ENCODE assay signal across 9 cellular contexts in the genomic region with DNA sequence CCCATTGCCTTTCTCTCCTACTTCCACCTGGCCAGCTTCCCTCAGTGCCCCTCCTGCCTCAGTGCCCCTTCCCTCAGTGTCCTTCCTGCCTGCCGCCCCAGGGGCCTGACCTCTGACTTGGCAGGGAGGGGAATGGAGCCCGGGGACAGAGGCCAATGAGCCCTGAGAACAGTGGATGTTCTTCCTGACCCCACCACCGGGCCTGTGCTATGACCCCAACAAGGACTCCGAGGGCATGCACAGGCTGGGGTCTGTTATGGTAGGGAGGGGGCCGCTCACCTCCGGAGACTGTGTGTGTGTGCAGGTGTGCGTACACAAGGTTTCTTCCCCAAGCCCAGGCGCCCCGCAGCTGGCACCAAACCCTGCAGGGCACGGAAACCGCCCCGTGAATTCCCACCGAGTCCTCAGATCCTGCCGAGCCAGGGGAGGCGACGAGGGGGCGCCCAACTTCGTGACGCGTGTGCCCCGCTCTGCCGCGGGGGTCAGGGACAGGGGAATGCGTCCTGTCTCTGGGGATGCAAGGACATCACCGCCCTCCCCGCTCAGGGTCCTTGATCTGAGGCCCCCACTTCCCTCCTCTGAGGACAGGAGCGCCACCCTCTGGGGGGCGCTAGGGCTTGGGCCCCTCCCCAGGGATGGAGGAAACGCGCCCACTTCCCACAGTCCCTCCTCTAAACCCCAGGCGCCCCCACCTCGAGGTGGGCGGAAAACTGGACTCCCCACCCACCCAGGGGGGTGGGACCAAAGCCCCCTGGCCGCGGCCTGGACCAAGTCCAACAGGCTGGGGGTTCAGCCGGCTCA. TPM values are rescaled to one million over a fixed set of nuclear protein-coding genes. Genes with fewer than 3 reads are reported as not detected.
DNase-seq lines count a peak whose midpoint lies in the region; ATAC-seq and TF ChIP-seq lines count a peak whose summit lies in the region.
"Had no signal": no experiment of that assay in that cellular context is flagged by ENCODE, and none has a peak within 500 bp of the region (broad histone marks: within the 10 kb centered on the region; RNA-seq: fewer than 3 reads in every experiment).

No MANE protein-coding gene starts in this region.

- peak overlapping the region; percentile 51 for H3K4me3 ChIP-seq in WERI-Rb-1 (ENCODE audit: low read depth, low read length)
- peak overlapping the region; percentile 85 for H3K4me3 ChIP-seq in iPS-20b (ENCODE audit: low read length)

- H3K27me3 ChIP-seq in WERI-Rb-1 (ENCODE audit: insufficient read depth, low read depth, severe bottlenecking) (no peaks in the 10 kb centered on the region), iPS-20b (ENCODE audit: insufficient read depth, low read length) (peaks cover 42% of the 10 kb centered on the region)

- 0 out of 2 replicates have a peak, but pooled peaks cover 4% of the 10 kb centered on the region for H3K4me1 ChIP-seq in iPS-20b (ENCODE audit: insufficient read depth, low read length)

- H3K9me3 Mint-ChIP-seq in activated CD4-positive, alpha-beta memory T cell treated with anti-CD3 and anti-CD28 coated beads for 36 hours, result no peaks in the 10 kb centered on the region
- no peaks in the 10 kb centered on the region for H3K9me3 Mint-ChIP-seq in activated CD4-positive, alpha-beta memory T cell treated with anti-CD3 and anti-CD28 coated beads, Interleukin-2, amount 10 ng/mL, durations not matched to agents 7 days and 5 days
- no peaks in the 10 kb centered on the region for H3K9me3 Mint-ChIP-seq in stimulated activated effector memory CD8-positive, alpha-beta T cell treated with anti-CD3 and anti-CD28 coated beads, Interleukin-12 subunit alpha, Interleukin-12 subunit beta, amount 100 ng/mL, for 72 hours
- H3K9me3 Mint-ChIP-seq: CD4-positive, alpha-beta memory T cell had no signal

- no peaks in the 10 kb centered on the region for H3K36me3 Mint-ChIP-seq in activated CD4-positive, alpha-beta memory T cell treated with anti-CD3 and anti-CD28 coated beads for 36 hours
- no peaks in the 10 kb centered on the region for H3K36me3 Mint-ChIP-seq in activated CD4-positive, alpha-beta memory T cell treated with anti-CD3 and anti-CD28 coated beads, Interleukin-2, amount 10 ng/mL, durations not matched to agents 7 days and 5 days (ENCODE audit: low read depth)
- peaks cover 17% of the 10 kb centered on the region for H3K36me3 Mint-ChIP-seq in stimulated activated effector memory CD8-positive, alpha-beta T cell treated with anti-CD3 and anti-CD28 coated beads, Interleukin-12 subunit alpha, Interleukin-12 subunit beta, amount 100 ng/mL, for 72 hours
- H3K36me3 Mint-ChIP-seq: CD4-positive, alpha-beta memory T cell had no signal

- no peak overlapping the region for H3K27ac Mint-ChIP-seq in activated CD4-positive, alpha-beta memory T cell treated with anti-CD3 and anti-CD28 coated beads for 36 hours
- H3K27ac Mint-ChIP-seq in activated CD4-positive, alpha-beta memory T cell treated with anti-CD3 and anti-CD28 coated beads, Interleukin-2, amount 10 ng/mL, durations not matched to agents 7 days and 5 days, result no peak overlapping the region
- no peak overlapping the region for H3K27ac Mint-ChIP-seq in stimulated activated effector memory CD8-positive, alpha-beta T cell treated with anti-CD3 and anti-CD28 coated beads, Interleukin-12 subunit alpha, Interleukin-12 subunit beta, amount 100 ng/mL, for 72 hours
- H3K27ac Mint-ChIP-seq: CD4-positive, alpha-beta memory T cell had no signal

- CTCF ChIA-PET in activated CD4-positive, alpha-beta memory T cell treated with anti-CD3 and anti-CD28 coated beads for 36 hours (lab: Charles Lee), result interaction anchor here (1.0 kb wide), 1 partner anchor 9 kb away, joined by 3 read pairs; no protein-coding TSS in a partner anchor
- CTCF ChIA-PET in activated CD4-positive, alpha-beta memory T cell treated with anti-CD3 and anti-CD28 coated beads, Interleukin-2, amount 10 ng/mL, durations not matched to agents 7 days and 5 days (lab: Charles Lee), result interaction anchor here (0.9 kb wide), 1 partner anchor 51 kb away, joined by 3 read pairs; no protein-coding TSS in a partner anchor

- H3K4me1 Mint-ChIP-seq in activated CD4-positive, alpha-beta memory T cell treated with anti-CD3 and anti-CD28 coated beads for 36 hours (ENCODE audit: low read depth), result peaks cover 16% of the 10 kb centered on the region
- peaks cover 8% of the 10 kb centered on the region for H3K4me1 Mint-ChIP-seq in activated CD4-positive, alpha-beta memory T cell treated with anti-CD3 and anti-CD28 coated beads, Interleukin-2, amount 10 ng/mL, durations not matched to agents 7 days and 5 days
- H3K4me1 Mint-ChIP-seq in stimulated activated effector memory CD8-positive, alpha-beta T cell treated with anti-CD3 and anti-CD28 coated beads, Interleukin-12 subunit alpha, Interleukin-12 subunit beta, amount 100 ng/mL, for 72 hours, result peaks cover 21% of the 10 kb centered on the region

- H3K36me3 ChIP-seq in WERI-Rb-1 (peaks cover 5% of the 10 kb centered on the region), iPS-20b (ENCODE audit: insufficient read depth, low read depth, low read length) (no peaks in the 10 kb centered on the region)

- no peak overlapping the region for H3K9ac ChIP-seq in iPS-20b (ENCODE audit: low read depth, low read length)

- no peak for ATAC-seq in stimulated activated effector memory CD8-positive, alpha-beta T cell treated with anti-CD3 and anti-CD28 coated beads, Interleukin-12 subunit alpha, Interleukin-12 subunit beta, amount 100 ng/mL, for 72 hours
- ATAC-seq in HG02973 (IDR thresholded peaks at IDR 0.05; ENCODE audit: unreplicated experiment), result no peak

- peak; percentile 8 for DNase-seq in activated CD4-positive, alpha-beta memory T cell treated with anti-CD3 and anti-CD28 coated beads for 36 hours
- DNase-seq in activated CD4-positive, alpha-beta memory T cell treated with anti-CD3 and anti-CD28 coated beads, Interleukin-2, amount 10 ng/mL, durations not matched to agents 7 days and 5 days, result no peak
- DNase-seq in WERI-Rb-1 (no peak), DMS153 (lab: John Stamatoyannopoulos, UW) (no peak), activated gamma-delta T cell (lab: John Stamatoyannopoulos, UW) (no peak)
- no peak for DNase-seq in stimulated activated effector memory CD8-positive, alpha-beta T cell treated with anti-CD3 and anti-CD28 coated beads, Interleukin-12 subunit alpha, Interleukin-12 subunit beta, amount 100 ng/mL, for 72 hours (ENCODE audit: low spot score in 2 of 2)

- peak; percentile 42; the same call in 1 of the 2 replicates for TF ChIP-seq CTCF in WERI-Rb-1 (IDR thresholded peaks at IDR 0.05; ENCODE audit: low read depth, low read length)

- H3K27me3 Mint-ChIP-seq in activated CD4-positive, alpha-beta memory T cell treated with anti-CD3 and anti-CD28 coated beads for 36 hours, result peaks cover 25% of the 10 kb centered on the region
- H3K27me3 Mint-ChIP-seq in activated CD4-positive, alpha-beta memory T cell treated with anti-CD3 and anti-CD28 coated beads, Interleukin-2, amount 10 ng/mL, durations not matched to agents 7 days and 5 days, result peaks cover 38% of the 10 kb centered on the region

- intact Hi-C loops in activated CD4-positive, alpha-beta memory T cell treated with anti-CD3 and anti-CD28 coated beads for 36 hours (cut with micrococcal nuclease), result no loop called here

- POLR2A ChIA-PET in activated CD4-positive, alpha-beta memory T cell treated with anti-CD3 and anti-CD28 coated beads for 36 hours (lab: Charles Lee), result no interaction called here
- POLR2A ChIA-PET in activated CD4-positive, alpha-beta memory T cell treated with anti-CD3 and anti-CD28 coated beads, Interleukin-2, amount 10 ng/mL, durations not matched to agents 7 days and 5 days (lab: Charles Lee), result interaction anchor here (0.6 kb wide), 1 partner anchor 1440 kb away, joined by 3 read pairs; no protein-coding TSS in a partner anchor

- peak overlapping the region; percentile 8 for H3K4me3 Mint-ChIP-seq in activated CD4-positive, alpha-beta memory T cell treated with anti-CD3 and anti-CD28 coated beads for 36 hours
- no peak overlapping the region for H3K4me3 Mint-ChIP-seq in activated CD4-positive, alpha-beta memory T cell treated with anti-CD3 and anti-CD28 coated beads, Interleukin-2, amount 10 ng/mL, durations not matched to agents 7 days and 5 days
- H3K4me3 Mint-ChIP-seq in stimulated activated effector memory CD8-positive, alpha-beta T cell treated with anti-CD3 and anti-CD28 coated beads, Interleukin-12 subunit alpha, Interleukin-12 subunit beta, amount 100 ng/mL, for 72 hours, result peak overlapping the region; percentile 54

- no peak overlapping the region; the same call in 1 of the 2 replicates for H3K27ac ChIP-seq in WERI-Rb-1
- H3K27ac ChIP-seq in iPS-20b (ENCODE audit: low read length), result no peak overlapping the region

- H3K9me3 ChIP-seq in WERI-Rb-1 (ENCODE audit: severe bottlenecking) (no peaks in the 10 kb centered on the region), iPS-20b (ENCODE audit: insufficient read depth, low read depth, low read length) (no peaks in the 10 kb centered on the region)

RNA-seq across cellular contexts. Expression of a gene that starts 0.7 kb away (rescaled TPM):
- total RNA-seq in activated CD4-positive, alpha-beta memory T cell treated with anti-CD3 and anti-CD28 coated beads for 36 hours, result 1 to 10 TPM; 1.1 to 1.7 TPM
- under 1 TPM in 1 of 2 experiments, not detected in 1; 0.15 TPM for total RNA-seq in activated CD4-positive, alpha-beta memory T cell treated with anti-CD3 and anti-CD28 coated beads, Interleukin-2, amount 10 ng/mL, durations not matched to agents 7 days and 5 days
